In genomic region chr3:172750368-172751187, GRCh38 we compare ENCODE assay signal across 8 cellular contexts. TPM values are rescaled to one million over a fixed set of nuclear protein-coding genes. Genes with fewer than 3 reads are reported as not detected.
A peak's percentile ranks its signal among the peaks of the same experiment; 100 is the strongest.
DNase-seq lines count a peak whose midpoint lies in the region; ATAC-seq, FAIRE-seq and TF ChIP-seq lines count a peak whose summit lies in the region.

Gene ECT2 (plus strand): TSS chr3:172750726. CDS start chr3:172754531, 3,805 bp downstream.

- no peaks in the 10 kb centered on the region for H3K9me3 ChIP-seq in prostate gland

- peak; percentile 41 to 89 (median 74) for TF ChIP-seq CTCF in prostate gland (IDR thresholded peaks at IDR 0.05)

- no peak for FAIRE-seq in urothelium cell line (lab: Jason Lieb, UNC)

- H3K4me3 ChIP-seq in prostate gland: peak within 1 kb of the TSS; percentile 55 to 63

- peak; percentile 92 to 94 for DNase-seq in NCI-H187 (lab: John Stamatoyannopoulos, UW)
- DNase-seq in T-helper 2 cell: peak; percentile 90 to 100 (median 95)
- DNase-seq in anterior cingulate cortex (lab: John Stamatoyannopoulos, UW): peak; percentile 78 to 99 (median 98)
- peak; percentile 99 for DNase-seq in left ventricle myocardium superior
- DNase-seq in prostate gland (ENCODE audit: low spot score): peak; percentile 99
- DNase-seq in urothelium cell line (ENCODE audit: low spot score): peak; percentile 96

- intact Hi-C loops in left ventricle myocardium superior (cut with micrococcal nuclease) (no loop called here), prostate gland (cut with DNase I) (no loop called here)

- no peaks in the 10 kb centered on the region for H3K27me3 ChIP-seq in prostate gland (replicated peaks; ENCODE audit: insufficient read depth)

- under 1% methylated on average over 50 of the region's 50 CpGs for WGBS in prostate gland

- no peaks in the 10 kb centered on the region for H3K36me3 ChIP-seq in prostate gland

- no peaks in the 10 kb centered on the region for H3K4me1 ChIP-seq in prostate gland (replicated peaks)

- peak; percentile 52 for TF ChIP-seq POLR2A in prostate gland (IDR thresholded peaks at IDR 0.05)

- peak within 1 kb of the TSS; percentile 59 to 65 for H3K27ac ChIP-seq in prostate gland

- ATAC-seq in GM18499 (IDR thresholded peaks at IDR 0.05; ENCODE audit: insufficient read depth, unreplicated experiment) (peak; percentile 98), HG02943 (IDR thresholded peaks at IDR 0.05; ENCODE audit: low read depth, unreplicated experiment) (peak; percentile 98), left ventricle myocardium superior (peak; percentile 99)

RNA-seq across cellular contexts. Expression of gene ECT2, which starts in this region (rescaled TPM):
- total RNA-seq in left ventricle myocardium superior (4.8 TPM), prostate gland (10 to 100 TPM; 10.3 to 12.1 TPM)

Comparison
In these comparisons a context has a peak if more than half of its experiments do, and no peak if none do; other contexts are left out.
1. Peak in every context shown above with its lines: DNase-seq, ATAC-seq, H3K4me3 ChIP-seq and H3K27ac ChIP-seq.